13 cellular contexts compared by ENCODE assay signal in genomic region chr11:122020902-122021301, GRCh38.
A peak's percentile ranks its signal among the peaks of the same experiment; 100 is the strongest.
DNase-seq lines count a peak whose midpoint lies in the region; ATAC-seq and TF ChIP-seq lines count a peak whose summit lies in the region.
"Had no signal": no experiment of that assay in that cellular context is flagged by ENCODE, and none has a peak within 500 bp of the region (broad histone marks: within the 10 kb centered on the region; RNA-seq: fewer than 3 reads in every experiment).

No MANE protein-coding gene starts in this region.

- H4K20me1 ChIP-seq in OCI-LY3 (ENCODE audit: insufficient read depth, low read length) = no peaks in the 10 kb centered on the region

- 43 to 54% (median 47%) methylated on average over 2 of the region's 2 CpGs for WGBS in psoas muscle, 3 donors

- peak overlapping the region; percentile 13 for H3K4me2 ChIP-seq in OCI-LY3 (ENCODE audit: low read length)

- H3K27me3 ChIP-seq in OCI-LY3 (ENCODE audit: low read depth, low read length) (no peaks in the 10 kb centered on the region; the same call in 1 of the 2 replicates), psoas muscle (ENCODE audit: insufficient read depth in 3 of 3, low read length in 2 of 3) (no peaks in the 10 kb centered on the region)

- no peak overlapping the region for H3K27ac Mint-ChIP-seq in endothelial cell (ENCODE audit: unreplicated experiment)
- no peak overlapping the region for H3K27ac Mint-ChIP-seq in activated CD4-positive, alpha-beta memory T cell treated with anti-CD3 and anti-CD28 coated beads, Interleukin-2, amount 10 ng/mL, durations not matched to agents 7 days and 5 days
- H3K27ac Mint-ChIP-seq: dendritic cell treated with granulocyte-macrophage colony-stimulating factor and Interleukin-4, amounts not matched to agents 40 ng/mL and 50 ng/mL, for 4 days; stimulated activated naive CD8-positive, alpha-beta T cell treated with anti-CD3 and anti-CD28 coated beads, Interleukin-15, amount 100 ng/mL, for 72 hours had no signal

- CTCF ChIA-PET in activated CD4-positive, alpha-beta memory T cell treated with anti-CD3 and anti-CD28 coated beads, Interleukin-2, amount 10 ng/mL, durations not matched to agents 7 days and 5 days (lab: Charles Lee) = no interaction called here

- ATAC-seq in psoas muscle (no peak), HG02571 (IDR thresholded peaks at IDR 0.05; ENCODE audit: unreplicated experiment) (no peak)
- ATAC-seq: activated T-cell treated with anti-CD3 and anti-CD28 coated beads, Interleukin-2, amount 50 U/mL, for 4 hours; stimulated activated naive CD8-positive, alpha-beta T cell treated with anti-CD3 and anti-CD28 coated beads, Interleukin-15, amount 100 ng/mL, for 72 hours had no signal

- H3K9ac ChIP-seq in OCI-LY3 (ENCODE audit: low read length) = no peak overlapping the region

- H3K4me1 Mint-ChIP-seq in endothelial cell (ENCODE audit: unreplicated experiment) = peaks cover 3% of the 10 kb centered on the region
- H3K4me1 Mint-ChIP-seq in activated CD4-positive, alpha-beta memory T cell treated with anti-CD3 and anti-CD28 coated beads, Interleukin-2, amount 10 ng/mL, durations not matched to agents 7 days and 5 days = no peaks in the 10 kb centered on the region
- H3K4me1 Mint-ChIP-seq: stimulated activated naive CD8-positive, alpha-beta T cell treated with anti-CD3 and anti-CD28 coated beads, Interleukin-15, amount 100 ng/mL, for 72 hours had no signal

- H3K9me3 ChIP-seq in OCI-LY3 (ENCODE audit: insufficient read depth, low read length) (no peaks in the 10 kb centered on the region), psoas muscle (no peaks in the 10 kb centered on the region)

- H3K36me3 ChIP-seq in OCI-LY3 (replicated peaks; ENCODE audit: low read depth, low read length) = no peaks in the 10 kb centered on the region
- H3K36me3 ChIP-seq in psoas muscle (ENCODE audit: insufficient read depth in 1 of 2, low read depth in 1 of 2) = no peaks in the 10 kb centered on the region

- H3K79me2 ChIP-seq in OCI-LY3 (ENCODE audit: low read length) = no peaks in the 10 kb centered on the region

- H3K4me1 ChIP-seq in OCI-LY3 (ENCODE audit: low read length) = peaks cover 10% of the 10 kb centered on the region; the same call in 1 of the 2 replicates
- H3K4me1 ChIP-seq in psoas muscle = no peaks in the 10 kb centered on the region

- H2AFZ ChIP-seq in OCI-LY3 (ENCODE audit: low read depth, low read length) = no peak overlapping the region

- DNase-seq in endothelial cell (ENCODE audit: low spot score) = peak; percentile 31
- no peak for DNase-seq in psoas muscle
- no peak for DNase-seq in SKM-1 (lab: John Stamatoyannopoulos, UW; ENCODE audit: unreplicated experiment)
- DNase-seq in activated CD4-positive, alpha-beta memory T cell treated with anti-CD3 and anti-CD28 coated beads, Interleukin-2, amount 10 ng/mL, durations not matched to agents 7 days and 5 days = no peak
- no peak for DNase-seq in substantia nigra (lab: John Stamatoyannopoulos, UW)
- DNase-seq: activated T-cell treated with anti-CD3 and anti-CD28 coated beads, Interleukin-2, amount 50 U/mL, for 4 hours; kidney; NCI-H146; stimulated activated naive CD8-positive, alpha-beta T cell treated with anti-CD3 and anti-CD28 coated beads, Interleukin-15, amount 100 ng/mL, for 72 hours had no signal

- no peaks in the 10 kb centered on the region for H3K9me3 Mint-ChIP-seq in endothelial cell (ENCODE audit: unreplicated experiment)
- no peaks in the 10 kb centered on the region for H3K9me3 Mint-ChIP-seq in activated CD4-positive, alpha-beta memory T cell treated with anti-CD3 and anti-CD28 coated beads, Interleukin-2, amount 10 ng/mL, durations not matched to agents 7 days and 5 days
- H3K9me3 Mint-ChIP-seq: activated T-cell treated with anti-CD3 and anti-CD28 coated beads, Interleukin-2, amount 50 U/mL, for 4 hours; dendritic cell treated with granulocyte-macrophage colony-stimulating factor and Interleukin-4, amounts not matched to agents 40 ng/mL and 50 ng/mL, for 4 days; stimulated activated naive CD8-positive, alpha-beta T cell treated with anti-CD3 and anti-CD28 coated beads, Interleukin-15, amount 100 ng/mL, for 72 hours had no signal

- H3K4me3 Mint-ChIP-seq in endothelial cell (ENCODE audit: unreplicated experiment) = no peak overlapping the region
- H3K4me3 Mint-ChIP-seq in activated CD4-positive, alpha-beta memory T cell treated with anti-CD3 and anti-CD28 coated beads, Interleukin-2, amount 10 ng/mL, durations not matched to agents 7 days and 5 days = no peak overlapping the region
- H3K4me3 Mint-ChIP-seq: activated T-cell treated with anti-CD3 and anti-CD28 coated beads, Interleukin-2, amount 50 U/mL, for 4 hours; dendritic cell treated with granulocyte-macrophage colony-stimulating factor and Interleukin-4, amounts not matched to agents 40 ng/mL and 50 ng/mL, for 4 days; stimulated activated naive CD8-positive, alpha-beta T cell treated with anti-CD3 and anti-CD28 coated beads, Interleukin-15, amount 100 ng/mL, for 72 hours had no signal

- H3K27me3 Mint-ChIP-seq in endothelial cell (ENCODE audit: unreplicated experiment) = no peaks in the 10 kb centered on the region
- no peaks in the 10 kb centered on the region for H3K27me3 Mint-ChIP-seq in activated CD4-positive, alpha-beta memory T cell treated with anti-CD3 and anti-CD28 coated beads, Interleukin-2, amount 10 ng/mL, durations not matched to agents 7 days and 5 days
- H3K27me3 Mint-ChIP-seq: stimulated activated naive CD8-positive, alpha-beta T cell treated with anti-CD3 and anti-CD28 coated beads, Interleukin-15, amount 100 ng/mL, for 72 hours had no signal

- H3K27ac ChIP-seq in OCI-LY3 (ENCODE audit: low read length) = no peak overlapping the region
- no peak overlapping the region for H3K27ac ChIP-seq in psoas muscle
- H3K27ac ChIP-seq in substantia nigra (ENCODE audit: low read depth, low read length, poor library complexity, severe bottlenecking) = no peak overlapping the region

- H3K4me3 ChIP-seq in OCI-LY3 (ENCODE audit: low read length) (no peak overlapping the region), psoas muscle (no peak overlapping the region)

- intact Hi-C loops in psoas muscle (cut with DNase I) = loop anchor here in 1 of 2 donors (5.0 kb wide), 2 partner anchors 81 to 181 kb away; no protein-coding TSS in a partner anchor

- no peaks in the 10 kb centered on the region for H3K36me3 Mint-ChIP-seq in endothelial cell (ENCODE audit: low read depth, unreplicated experiment)
- no peaks in the 10 kb centered on the region for H3K36me3 Mint-ChIP-seq in activated CD4-positive, alpha-beta memory T cell treated with anti-CD3 and anti-CD28 coated beads, Interleukin-2, amount 10 ng/mL, durations not matched to agents 7 days and 5 days (ENCODE audit: low read depth)

- POLR2A ChIA-PET in activated CD4-positive, alpha-beta memory T cell treated with anti-CD3 and anti-CD28 coated beads, Interleukin-2, amount 10 ng/mL, durations not matched to agents 7 days and 5 days (lab: Charles Lee) = no interaction called here

- TF ChIP-seq CTCF in GM12872 (IDR thresholded peaks at IDR 0.05; ENCODE audit: insufficient read depth, low read depth, low read length) = peak; percentile 18; the same call in 1 of the 3 replicates
- TF ChIP-seq CTCF in OCI-LY3 (IDR thresholded peaks at IDR 0.05; ENCODE audit: low read depth, low read length) = peak; percentile 69
- peak; percentile 78 for TF ChIP-seq CTCF in endothelial cell (IDR thresholded peaks at IDR 0.05; ENCODE audit: unreplicated experiment)
- TF ChIP-seq CTCF in psoas muscle (IDR thresholded peaks at IDR 0.05) = peak; percentile 45

Comparison
In these comparisons a context has a peak if more than half of its experiments do, and no peak if none do; other contexts are left out.
1. CTCF ChIP-seq: peak in every context shown above with its lines; median percentile 78 in endothelial cell; 69 in OCI-LY3; 45 in psoas muscle; 18 in GM12872.